Comparison of ENCODE assay signal across 1 cellular context in genomic region chr2:162768646-162769045, GRCh38.
TF ChIP-seq lines count a peak whose summit lies in the region.

No MANE protein-coding gene starts in this region.

TF ChIP-seq in neural cell, 6 proteins besides CTCF, POLR2A, EP300 and RAD21 (continued from another document):
- TF ChIP-seq REST (IDR thresholded peaks at IDR 0.05; ENCODE audit: borderline replicate concordance) = peak; percentile 44
TF ChIP-seq in neural cell: peak in this region for 2.
